22 cellular contexts compared by ENCODE assay signal in genomic region chr15:31585231-31585630, GRCh38.
A peak's percentile ranks its signal among the peaks of the same experiment; 100 is the strongest.
DNase-seq lines count a peak whose midpoint lies in the region; ATAC-seq and TF ChIP-seq lines count a peak whose summit lies in the region.
"Had no signal": no experiment of that assay in that cellular context is flagged by ENCODE, and none has a peak within 500 bp of the region (broad histone marks: within the 10 kb centered on the region; RNA-seq: fewer than 3 reads in every experiment).

No MANE protein-coding gene starts in this region.

- in situ Hi-C loops in brain microvascular endothelial cell (cut with HindIII; ENCODE audit: low pct_ligation_motif_present, low sequenced_read_pairs) = no loop called here

- H3K4me1 Mint-ChIP-seq in CD8-positive, alpha-beta memory T cell = no peaks in the 10 kb centered on the region
- H3K4me1 Mint-ChIP-seq: B cell; CD4-positive, CD25-positive, alpha-beta regulatory T cell had no signal

- H3K27ac ChIP-seq in cingulate gyrus (ENCODE audit: low read depth, low read length) (peak overlapping the region; percentile 58), brain microvascular endothelial cell (no peak overlapping the region)
- H3K27ac ChIP-seq in CD8-positive, alpha-beta memory T cell (ENCODE audit: low read depth, low read length) = no peak overlapping the region
- H3K27ac ChIP-seq: 22Rv1, BLaER1, C4-2B had no signal

- CTCF ChIA-PET in CD8-positive, alpha-beta memory T cell (lab: Charles Lee) = no interaction called here

- H3K27ac Mint-ChIP-seq in CD8-positive, alpha-beta memory T cell = no peak overlapping the region
- H3K27ac Mint-ChIP-seq: B cell; CD4-positive, CD25-positive, alpha-beta regulatory T cell; CD8-positive, alpha-beta T cell; HFFc6 had no signal

- ATAC-seq in GM21723 (IDR thresholded peaks at IDR 0.05; ENCODE audit: unreplicated experiment) = no peak
- ATAC-seq: CD8-positive, alpha-beta T cell; GM12878 had no signal

- no peaks in the 10 kb centered on the region for H3K4me1 ChIP-seq in CD8-positive, alpha-beta memory T cell (ENCODE audit: insufficient read depth, low read length)
- H3K4me1 ChIP-seq: BLaER1, HAP-1 had no signal

- H3K4me3 ChIP-seq in CD8-positive, alpha-beta memory T cell (ENCODE audit: low read length) = no peak overlapping the region
- no peak overlapping the region for H3K4me3 ChIP-seq in brain microvascular endothelial cell (ENCODE audit: low read depth, low read length)
- H3K4me3 ChIP-seq: BLaER1, GM12878, HAP-1 had no signal

- H3K36me3 Mint-ChIP-seq in CD8-positive, alpha-beta memory T cell = peaks cover 0 to 6% (median 2%) of the 10 kb centered on the region in 3 donors
- H3K36me3 Mint-ChIP-seq: CD4-positive, CD25-positive, alpha-beta regulatory T cell; CD8-positive, alpha-beta T cell had no signal

- DNase-seq in NCI-H2171 (lab: John Stamatoyannopoulos, UW) (peak; percentile 49), islet precursor cell (peak; percentile 75), occipital lobe (lab: John Stamatoyannopoulos, UW) (peak; percentile 37), brain microvascular endothelial cell (no peak), NCI-H1048 (lab: John Stamatoyannopoulos, UW) (no peak)
- DNase-seq in CD8-positive, alpha-beta memory T cell = no peak
- DNase-seq: CD4-positive, CD25-positive, alpha-beta regulatory T cell; CD8-positive, alpha-beta T cell; DMS 273 treated with DMSO at 0.1 percent for 48 hours; DMS79; EL; GDM1; GOT3; HFFc6 had no signal

- no peak for TF ChIP-seq CTCF in brain microvascular endothelial cell (IDR thresholded peaks at IDR 0.05; ENCODE audit: low read depth, low read length, missing control alignments)

- H3K9me3 ChIP-seq in CD8-positive, alpha-beta memory T cell (ENCODE audit: low read length) = no peaks in the 10 kb centered on the region

- peaks cover 15 to 34% of the 10 kb centered on the region in 2 donors for H3K27me3 Mint-ChIP-seq in CD8-positive, alpha-beta memory T cell
- H3K27me3 Mint-ChIP-seq: CD4-positive, CD25-positive, alpha-beta regulatory T cell had no signal

- H3K4me3 Mint-ChIP-seq in CD8-positive, alpha-beta memory T cell = no peak overlapping the region
- H3K4me3 Mint-ChIP-seq: B cell; CD4-positive, CD25-positive, alpha-beta regulatory T cell; CD8-positive, alpha-beta T cell; HFFc6 had no signal

- no peaks in the 10 kb centered on the region for H3K27me3 ChIP-seq in CD8-positive, alpha-beta memory T cell (ENCODE audit: insufficient read depth, low read length, poor library complexity, severe bottlenecking)
- no peaks in the 10 kb centered on the region for H3K27me3 ChIP-seq in brain microvascular endothelial cell (replicated peaks)
- H3K27me3 ChIP-seq: BLaER1 had no signal

- POLR2A ChIA-PET in CD8-positive, alpha-beta memory T cell (lab: Charles Lee) = no interaction called here

- H3K36me3 ChIP-seq in CD8-positive, alpha-beta memory T cell (ENCODE audit: insufficient read depth, low read length) = no peaks in the 10 kb centered on the region
- no peaks in the 10 kb centered on the region for H3K36me3 ChIP-seq in brain microvascular endothelial cell (replicated peaks)
- H3K36me3 ChIP-seq: BLaER1, HAP-1 had no signal

- H3K9me3 Mint-ChIP-seq in CD8-positive, alpha-beta memory T cell = peaks cover 5 to 19% (median 6%) of the 10 kb centered on the region in 5 donors

Comparison
In these comparisons a context has a peak if more than half of its experiments do, and no peak if none do; other contexts are left out.
1. DNase-seq: peak in NCI-H2171 (single experiment), islet precursor cell (single experiment) and occipital lobe (single experiment); none in CD8-positive, alpha-beta memory T cell (0 of 5), brain microvascular endothelial cell (single experiment) and NCI-H1048 (single experiment).